Comparison of ENCODE assay signal across 10 cellular contexts in genomic region chr9:6068983-6069382, GRCh38. TPM values are rescaled to one million over a fixed set of nuclear protein-coding genes. Genes with fewer than 3 reads are reported as not detected.
DNase-seq lines count a peak whose midpoint lies in the region; ATAC-seq and TF ChIP-seq lines count a peak whose summit lies in the region.
"Had no signal": no experiment of that assay in that cellular context is flagged by ENCODE, and none has a peak within 500 bp of the region (broad histone marks: within the 10 kb centered on the region; RNA-seq: fewer than 3 reads in every experiment).

No MANE protein-coding gene starts in this region.

- H3K9me3 Mint-ChIP-seq in CD4-positive, alpha-beta T cell, result no peaks in the 10 kb centered on the region
- H3K9me3 Mint-ChIP-seq in activated naive CD8-positive, alpha-beta T cell (ENCODE audit: low read depth), result peaks cover 8% of the 10 kb centered on the region
- no peaks in the 10 kb centered on the region for H3K9me3 Mint-ChIP-seq in HFFc6

- no peaks in the 10 kb centered on the region for H3K36me3 Mint-ChIP-seq in CD4-positive, alpha-beta T cell (ENCODE audit: low read depth)
- H3K36me3 Mint-ChIP-seq in activated naive CD8-positive, alpha-beta T cell, result peaks cover 15% of the 10 kb centered on the region
- no peaks in the 10 kb centered on the region for H3K36me3 Mint-ChIP-seq in HFFc6 (ENCODE audit: low read depth)

- no peaks in the 10 kb centered on the region for H3K27me3 ChIP-seq in CD4-positive, alpha-beta T cell (ENCODE audit: control insufficient read depth, insufficient read depth, low read length)

- H3K9me3 ChIP-seq in CD4-positive, alpha-beta T cell (ENCODE audit: control insufficient read depth, low read length), result no peaks in the 10 kb centered on the region

- H3K4me1 Mint-ChIP-seq in CD4-positive, alpha-beta T cell (ENCODE audit: low read depth), result peaks cover 19% of the 10 kb centered on the region
- H3K4me1 Mint-ChIP-seq in activated naive CD8-positive, alpha-beta T cell (ENCODE audit: low read depth), result peaks cover 22% of the 10 kb centered on the region
- H3K4me1 Mint-ChIP-seq in HFFc6 (ENCODE audit: low read depth), result no peaks in the 10 kb centered on the region

- H3K27ac Mint-ChIP-seq in CD4-positive, alpha-beta T cell, result peak overlapping the region; percentile 67
- H3K27ac Mint-ChIP-seq in activated naive CD8-positive, alpha-beta T cell, result peak overlapping the region; percentile 98
- no peak overlapping the region for H3K27ac Mint-ChIP-seq in HFFc6

- peak overlapping the region; percentile 9 for H3K4me3 Mint-ChIP-seq in CD4-positive, alpha-beta T cell
- H3K4me3 Mint-ChIP-seq in activated naive CD8-positive, alpha-beta T cell, result peak overlapping the region; percentile 69
- H3K4me3 Mint-ChIP-seq in HFFc6, result no peak overlapping the region

- ATAC-seq in CD4-positive, alpha-beta T cell (ENCODE audit: poor library complexity), result peak; percentile 97
- ATAC-seq in GM19452 (IDR thresholded peaks at IDR 0.05; ENCODE audit: unreplicated experiment) (peak; percentile 97), HG03439 (IDR thresholded peaks at IDR 0.05; ENCODE audit: unreplicated experiment) (peak; percentile 73), Right ventricle myocardium superior (ENCODE audit: poor library complexity) (no peak)

- no peak for TF ChIP-seq CTCF in CD4-positive, alpha-beta T cell (IDR thresholded peaks at IDR 0.05)
- TF ChIP-seq CTCF in HFFc6 (IDR thresholded peaks at IDR 0.05), result no peak

- POLR2A ChIA-PET in CD4-positive, alpha-beta T cell (lab: Charles Lee), result interaction anchor here (0.8 to 2.3 kb wide), 6 partner anchors 11 to 689 kb away, joined by 3 to 11 read pairs (median 4); partner anchors contain the start of genes ERMP1, KDM4C and RANBP6

- CTCF ChIA-PET in CD4-positive, alpha-beta T cell (lab: Charles Lee), result interaction anchor here (0.7 to 2.5 kb wide), 3 partner anchors 14 to 1039 kb away, joined by 3 to 6 read pairs (median 5); no protein-coding TSS in a partner anchor

- H3K27ac ChIP-seq in CD4-positive, alpha-beta T cell (ENCODE audit: low read depth, low read length), result no peak overlapping the region

- H3K27me3 Mint-ChIP-seq in CD4-positive, alpha-beta T cell, result no peaks in the 10 kb centered on the region
- H3K27me3 Mint-ChIP-seq in activated naive CD8-positive, alpha-beta T cell, result no peaks in the 10 kb centered on the region
- peaks cover 29% of the 10 kb centered on the region for H3K27me3 Mint-ChIP-seq in HFFc6 (ENCODE audit: insufficient read depth)

- no peak for DNase-seq in CD4-positive, alpha-beta T cell
- no peak for DNase-seq in NCI-H524 (lab: John Stamatoyannopoulos, UW)
- no peak for DNase-seq in HFFc6
- no peak for DNase-seq in DMS 273 treated with DMSO at 0.1 percent for 48 hours (lab: John Stamatoyannopoulos, UW)
- no peak for DNase-seq in Right ventricle myocardium superior
- DNase-seq: erythroblast, GF-D8 had no signal

- intact Hi-C loops in CD4-positive, alpha-beta T cell (cut with DNase I, micrococcal nuclease), result no loop called here
- intact Hi-C loops in Right ventricle myocardium superior (cut with DNase I), result no loop called here

RNA-seq across cellular contexts. Expression of gene RANBP6, which starts 53.6 kb away (rescaled TPM):
- total RNA-seq in CD4-positive, alpha-beta T cell, result 10 to 100 TPM; 36.7 to 40.6 TPM
- total RNA-seq in HFFc6 (2021; fragmentation: NEBNext Ultra II Directional; extraction: Animal tissue kit (Norgen Biotek cat#: 25700)), result 10 to 100 TPM; 23.5 to 31.7 (median 24.5) TPM
- total RNA-seq in Right ventricle myocardium superior, result 20.5 TPM
